ENCODE assay signal across 10 cellular contexts in genomic region chr18:22964116-22964515, GRCh38. TPM values are rescaled to one million over a fixed set of nuclear protein-coding genes. Genes with fewer than 3 reads are reported as not detected.
DNase-seq lines count a peak whose midpoint lies in the region; ATAC-seq and TF ChIP-seq lines count a peak whose summit lies in the region.
"Had no signal": no experiment of that assay in that cellular context is flagged by ENCODE, and none has a peak within 500 bp of the region (broad histone marks: within the 10 kb centered on the region; RNA-seq: fewer than 3 reads in every experiment).

No MANE protein-coding gene starts in this region.

- no peak for TF ChIP-seq CTCF in Caco-2 (IDR thresholded peaks at IDR 0.05; ENCODE audit: insufficient read depth in 1 of 2, low read depth in 1 of 2, low read length in 1 of 2, severe bottlenecking in 1 of 2, unreplicated experiment in 1 of 2)
- TF ChIP-seq CTCF in WTC11 (IDR thresholded peaks at IDR 0.05) = no peak
- TF ChIP-seq CTCF in fibroblast of the aortic adventitia (IDR thresholded peaks at IDR 0.05; ENCODE audit: insufficient read depth, low read length) = no peak

- ATAC-seq in WTC11 = no peak
- no peak for ATAC-seq in stimulated activated naive B cell treated with anti-CD40 and anti-IgM and Interleukin-4, amounts not matched to agents 10 μg/mL and 1 μg/mL and 100 μg/mL, for 72 hours (replicated peaks)

- POLR2A ChIA-PET in Caco-2 (lab: Charles Lee) = no interaction called here
- POLR2A ChIA-PET in WTC11 (lab: Charles Lee) = interaction anchor here (0.6 kb wide), 1 partner anchor 651 kb away, joined by 4 read pairs; no protein-coding TSS in a partner anchor

- H3K4me1 ChIP-seq in Caco-2 = peaks cover 14% of the 10 kb centered on the region

- no peaks in the 10 kb centered on the region for H3K27me3 ChIP-seq in Caco-2 (replicated peaks; ENCODE audit: control insufficient read depth, insufficient read depth, low read length)

- H3K4me3 Mint-ChIP-seq in Caco-2 (ENCODE audit: unreplicated experiment) (peak overlapping the region; percentile 39), WTC11 (no peak overlapping the region)
- no peak overlapping the region for H3K4me3 Mint-ChIP-seq in stimulated activated naive B cell treated with anti-CD40 and anti-IgM and Interleukin-4, amounts not matched to agents 10 μg/mL and 1 μg/mL and 100 μg/mL, for 72 hours

- peaks cover 25% of the 10 kb centered on the region for H3K36me3 Mint-ChIP-seq in Caco-2 (ENCODE audit: insufficient read depth, unreplicated experiment)
- peaks cover 13% of the 10 kb centered on the region for H3K36me3 Mint-ChIP-seq in WTC11
- H3K36me3 Mint-ChIP-seq in stimulated activated naive B cell treated with anti-CD40 and anti-IgM and Interleukin-4, amounts not matched to agents 10 μg/mL and 1 μg/mL and 100 μg/mL, for 72 hours = peaks cover 26 to 39% of the 10 kb centered on the region in 2 donors

- no peaks in the 10 kb centered on the region for H3K27me3 Mint-ChIP-seq in Caco-2 (ENCODE audit: insufficient read depth, unreplicated experiment)
- H3K27me3 Mint-ChIP-seq in WTC11 (ENCODE audit: low read depth) = no peaks in the 10 kb centered on the region
- no peaks in the 10 kb centered on the region for H3K27me3 Mint-ChIP-seq in stimulated activated naive B cell treated with anti-CD40 and anti-IgM and Interleukin-4, amounts not matched to agents 10 μg/mL and 1 μg/mL and 100 μg/mL, for 72 hours

- peaks cover 33% of the 10 kb centered on the region for H3K4me1 Mint-ChIP-seq in Caco-2 (ENCODE audit: low read depth, unreplicated experiment)
- H3K4me1 Mint-ChIP-seq in WTC11 = peaks cover 7% of the 10 kb centered on the region
- H3K4me1 Mint-ChIP-seq in stimulated activated naive B cell treated with anti-CD40 and anti-IgM and Interleukin-4, amounts not matched to agents 10 μg/mL and 1 μg/mL and 100 μg/mL, for 72 hours = no peaks in the 10 kb centered on the region

- DNase-seq in Caco-2 = peak in 1 of 2 experiments; percentile 5
- peak; percentile 23 for DNase-seq in EL
- no peak for DNase-seq in WTC11 (ENCODE audit: low spot score)
- DNase-seq in fibroblast of the aortic adventitia (ENCODE audit: low read depth) = peak; percentile 37
- no peak for DNase-seq in stimulated activated naive B cell treated with anti-CD40 and anti-IgM and Interleukin-4, amounts not matched to agents 10 μg/mL and 1 μg/mL and 100 μg/mL, for 72 hours
- no peak for DNase-seq in activated CD4-positive, alpha-beta T cell treated with anti-CD3 and anti-CD28 coated beads, Interleukin-2, amount 50 U/mL, for 1 hour
- DNase-seq in HUDEP-2 (lab: John Stamatoyannopoulos, UW; ENCODE audit: unreplicated experiment in 76 of 76) = no peak
- DNase-seq: NCI-H187, NCI-H526 treated with DMSO at 0.1 percent for 48 hours, SHP77 treated with DMSO at 0.1 percent for 48 hours had no signal

- H3K4me3 ChIP-seq in Caco-2 (ENCODE audit: low read depth, low read length) (no peak overlapping the region), fibroblast of the aortic adventitia (ENCODE audit: low read depth, low read length) (no peak overlapping the region)

- H3K27ac Mint-ChIP-seq in Caco-2 (ENCODE audit: unreplicated experiment) = no peak overlapping the region
- H3K27ac Mint-ChIP-seq in WTC11 = 0 out of 2 replicates have a peak overlapping the region, but pooled peaks have one; percentile 17
- H3K27ac Mint-ChIP-seq in stimulated activated naive B cell treated with anti-CD40 and anti-IgM and Interleukin-4, amounts not matched to agents 10 μg/mL and 1 μg/mL and 100 μg/mL, for 72 hours = no peak overlapping the region

- H3K9me3 Mint-ChIP-seq in Caco-2 (ENCODE audit: unreplicated experiment) (no peaks in the 10 kb centered on the region), WTC11 (no peaks in the 10 kb centered on the region; the same call in 1 of the 2 replicates)
- no peaks in the 10 kb centered on the region for H3K9me3 Mint-ChIP-seq in stimulated activated naive B cell treated with anti-CD40 and anti-IgM and Interleukin-4, amounts not matched to agents 10 μg/mL and 1 μg/mL and 100 μg/mL, for 72 hours

- CTCF ChIA-PET in Caco-2 (lab: Charles Lee) = no interaction called here
- CTCF ChIA-PET in WTC11 (lab: Charles Lee) = no interaction called here

- H3K36me3 ChIP-seq in Caco-2 (ENCODE audit: control insufficient read depth, insufficient read depth, low read length) = no peaks in the 10 kb centered on the region

- intact Hi-C loops in Caco-2 (cut with micrococcal nuclease; ENCODE audit: unreplicated experiment) = no loop called here

- H3K9me3 ChIP-seq in Caco-2 = no peaks in the 10 kb centered on the region

- BruUV-seq in Caco-2 (replicated peaks; lab: Mats Ljungman, UMichigan) = no TSS peak

TF ChIP-seq in WTC11, 78 proteins besides CTCF, POLR2A, EP300 and RAD21 (continues in another document):
- no peak for TF ChIP-seq SMAD3 (CRISPR knock-in tag; IDR thresholded peaks at IDR 0.05; ENCODE audit: borderline replicate concordance)
- TF ChIP-seq ZNF317 (CRISPR knock-in tag; IDR thresholded peaks at IDR 0.05; ENCODE audit: borderline replicate concordance, low read depth) = no peak
- no peak for TF ChIP-seq MYBL2 (CRISPR knock-in tag; IDR thresholded peaks at IDR 0.05)
- no peak for TF ChIP-seq NFATC4 (CRISPR knock-in tag; IDR thresholded peaks at IDR 0.05)
- TF ChIP-seq CBFB (CRISPR knock-in tag; IDR thresholded peaks at IDR 0.05; ENCODE audit: low read depth) = no peak
- TF ChIP-seq ERG (CRISPR knock-in tag; IDR thresholded peaks at IDR 0.05) = no peak
- TF ChIP-seq ZNF396 (CRISPR knock-in tag; IDR thresholded peaks at IDR 0.05; ENCODE audit: borderline replicate concordance) = no peak
- TF ChIP-seq E2F1 (CRISPR knock-in tag; IDR thresholded peaks at IDR 0.05) = no peak
- no peak for TF ChIP-seq E2F4 (CRISPR knock-in tag; IDR thresholded peaks at IDR 0.05; ENCODE audit: borderline replicate concordance, low read depth)
- TF ChIP-seq CDX4 (CRISPR knock-in tag; IDR thresholded peaks at IDR 0.05; ENCODE audit: borderline replicate concordance) = no peak
- TF ChIP-seq RORB (CRISPR knock-in tag; IDR thresholded peaks at IDR 0.05) = no peak
- no peak for TF ChIP-seq ATF2 (CRISPR knock-in tag; IDR thresholded peaks at IDR 0.05; ENCODE audit: borderline replicate concordance, low read depth)
- TF ChIP-seq NR2C2 (CRISPR knock-in tag; IDR thresholded peaks at IDR 0.05) = no peak
- TF ChIP-seq ESRRA (CRISPR knock-in tag; IDR thresholded peaks at IDR 0.05; ENCODE audit: borderline replicate concordance) = no peak
- TF ChIP-seq E2F5 (CRISPR knock-in tag; IDR thresholded peaks at IDR 0.05) = no peak

RNA-seq across cellular contexts. Expression of gene RBBP8, which starts 31.0 kb away (rescaled TPM):
- total RNA-seq in Caco-2 (2022) (44.4 and 46.7 TPM in 2 replicates), WTC11 (2021) (31.5 to 38.3 TPM (median 33.3 TPM) in 3 replicates), fibroblast of the aortic adventitia (ENCODE audit: low replicate concordance) (31.0 and 80.1 TPM in 2 replicates)

Comparison
In these comparisons a context has a peak if more than half of its experiments do, and no peak if none do; other contexts are left out.
1. DNase-seq: peak in EL (single experiment) and fibroblast of the aortic adventitia (single experiment); none in WTC11 (single experiment), stimulated activated naive B cell treated with anti-CD40 and anti-IgM and Interleukin-4, amounts not matched to agents 10 μg/mL and 1 μg/mL and 100 μg/mL, for 72 hours (single experiment), activated CD4-positive, alpha-beta T cell treated with anti-CD3 and anti-CD28 coated beads, Interleukin-2, amount 50 U/mL, for 1 hour (single experiment) and HUDEP-2 (0 of 76).